In the genomic region with DNA sequence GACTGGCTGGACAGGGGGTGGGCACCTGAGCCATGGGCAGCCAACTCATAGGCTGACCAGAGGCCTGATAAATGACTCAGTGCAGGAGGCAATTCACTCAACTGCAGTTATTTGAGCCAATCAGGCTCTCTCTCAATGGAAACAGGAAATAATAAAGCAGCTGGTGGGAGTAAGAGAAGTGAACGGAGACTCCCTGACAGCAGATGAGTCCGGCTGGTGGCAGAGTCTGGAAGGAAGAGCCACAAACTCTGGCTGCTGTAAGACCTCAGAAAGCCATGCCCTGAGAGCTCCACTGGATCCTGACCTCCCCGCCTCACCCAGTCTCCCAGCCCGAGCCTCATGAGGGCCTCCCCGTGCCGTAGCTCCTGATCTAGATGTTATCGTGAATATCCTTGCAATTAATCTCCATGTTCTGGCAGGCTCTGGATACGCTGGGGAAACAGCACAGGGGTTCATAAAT, we compare ENCODE assay signal across 11 cellular contexts.
DNase-seq lines count a peak whose midpoint lies in the region; TF ChIP-seq lines count a peak whose summit lies in the region.
"Had no signal": no experiment of that assay in that cellular context is flagged by ENCODE, and none has a peak within 500 bp of the region (broad histone marks: within the 10 kb centered on the region; RNA-seq: fewer than 3 reads in every experiment).

No MANE protein-coding gene starts in this region.

- H3K4me3 ChIP-seq in A673 (ENCODE audit: low read depth, low read length, poor library complexity, severe bottlenecking), result peak overlapping the region; percentile 15
- H3K4me3 ChIP-seq in HEK293 (ENCODE audit: low read depth, low read length), result no peak overlapping the region
- no peak overlapping the region for H3K4me3 ChIP-seq in tibial artery
- H3K4me3 ChIP-seq: breast epithelium had no signal

- H3K27ac ChIP-seq in A673 (ENCODE audit: low read depth, low read length, poor library complexity, severe bottlenecking) (no peak overlapping the region), HEK293 (ENCODE audit: extremely low read depth, low read depth, low read length) (no peak overlapping the region), tibial artery (no peak overlapping the region)
- H3K27ac ChIP-seq: breast epithelium had no signal

- POLR2A ChIA-PET in A673 (lab: Charles Lee; ENCODE audit: low non-redundant PET), result no interaction called here
- POLR2A ChIA-PET in HEK293 (lab: Yijun Ruan, JAX), result no interaction called here

- TF ChIP-seq CTCF in A673 (conservative IDR thresholded peaks at IDR 0.05; ENCODE audit: low read depth, low read length), result no peak
- no peak for TF ChIP-seq CTCF in HEK293 (tag by site-specific recombination; IDR thresholded peaks at IDR 0.05)
- TF ChIP-seq CTCF in tibial artery (IDR thresholded peaks at IDR 0.05), result no peak

- no TSS peak for BruUV-seq in A673 (replicated peaks; lab: Mats Ljungman, UMichigan)

- DNase-seq in A673 (ENCODE audit: low spot score), result peak; percentile 73
- DNase-seq in SK-N-DZ (ENCODE audit: low spot score), result peak; percentile 32
- peak; percentile 5 for DNase-seq in glomerular visceral epithelial cell (ENCODE audit: extremely low spot score)
- DNase-seq in tibial artery, result no peak
- DNase-seq in NCI-H1436 (lab: John Stamatoyannopoulos, UW), result no peak
- DNase-seq in activated CD8-positive, alpha-beta memory T cell treated with anti-CD3 and anti-CD28 coated beads for 24 hours, result no peak
- DNase-seq in activated T-cell treated with anti-CD3 and anti-CD28 coated beads, Interleukin-2, amount 50 U/mL, for 48 hours, result no peak
- DNase-seq: C1 segment of cervical spinal cord, NCI-H2029 had no signal

- CTCF ChIA-PET in A673 (lab: Charles Lee) (no interaction called here), HEK293 (lab: Yijun Ruan, JAX) (no interaction called here)

- H3K4me1 ChIP-seq in A673 (ENCODE audit: insufficient read depth, low read length, poor library complexity, severe bottlenecking) (peaks cover 11% of the 10 kb centered on the region), HEK293 (ENCODE audit: control insufficient read depth, insufficient read depth, low read length) (no peaks in the 10 kb centered on the region), tibial artery (no peaks in the 10 kb centered on the region)
- H3K4me1 ChIP-seq: breast epithelium had no signal

- H3K27me3 ChIP-seq in A673 (replicated peaks; ENCODE audit: insufficient read depth, low read depth, low read length, poor library complexity) (peaks cover 5% of the 10 kb centered on the region), tibial artery (peaks cover 0 to 20% of the 10 kb centered on the region in 2 donors)

- intact Hi-C loops in A673 (cut with micrococcal nuclease; ENCODE audit: unreplicated experiment), result no loop called here
- intact Hi-C loops in tibial artery (cut with DNase I; ENCODE audit: low total_unique reads), result no loop called here

- H3K9me3 ChIP-seq in A673 (ENCODE audit: low read depth, low read length, poor library complexity, severe bottlenecking) (no peaks in the 10 kb centered on the region), HEK293 (ENCODE audit: control insufficient read depth, insufficient read depth, low read depth, low read length) (no peaks in the 10 kb centered on the region), tibial artery (no peaks in the 10 kb centered on the region)
- H3K9me3 ChIP-seq: breast epithelium had no signal

- H3K36me3 ChIP-seq in A673 (ENCODE audit: insufficient read depth, low read length, poor library complexity, severe bottlenecking) (no peaks in the 10 kb centered on the region), HEK293 (ENCODE audit: control insufficient read depth in 2 of 2, insufficient read depth in 1 of 2, low read length in 2 of 2) (no peaks in the 10 kb centered on the region), tibial artery (no peaks in the 10 kb centered on the region)
- H3K36me3 ChIP-seq: breast epithelium had no signal

TF ChIP-seq in HEK293, 187 proteins besides CTCF, POLR2A, EP300 and RAD21:
- TF ChIP-seq REPIN1 (tag by site-specific recombination; IDR thresholded peaks at IDR 0.05; ENCODE audit: low read depth), result no peak
- no peak for TF ChIP-seq ZNF660 (tag by site-specific recombination; IDR thresholded peaks at IDR 0.05)
- TF ChIP-seq, protein P1, sequence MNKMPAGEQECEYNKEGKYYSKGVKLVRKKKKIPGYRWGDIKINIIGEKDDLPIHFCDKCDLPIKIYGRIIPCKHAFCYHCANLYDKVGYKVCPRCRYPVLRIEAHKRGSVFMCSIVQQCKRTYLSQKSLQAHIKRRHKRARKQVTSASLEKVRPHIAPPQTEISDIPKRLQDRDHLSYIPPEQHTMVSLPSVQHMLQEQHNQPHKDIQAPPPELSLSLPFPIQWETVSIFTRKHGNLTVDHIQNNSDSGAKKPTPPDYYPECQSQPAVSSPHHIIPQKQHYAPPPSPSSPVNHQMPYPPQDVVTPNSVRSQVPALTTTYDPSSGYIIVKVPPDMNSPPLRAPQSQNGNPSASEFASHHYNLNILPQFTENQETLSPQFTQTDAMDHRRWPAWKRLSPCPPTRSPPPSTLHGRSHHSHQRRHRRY (tag by site-specific recombination; IDR thresholded peaks at IDR 0.05), result no peak
- no peak for TF ChIP-seq ZNF26 (tag by site-specific recombination; IDR thresholded peaks at IDR 0.05)
- peak; percentile 74 for TF ChIP-seq ZNF600 (tag by site-specific recombination; IDR thresholded peaks at IDR 0.05)
- no peak for TF ChIP-seq ZNF404 (tag by site-specific recombination; IDR thresholded peaks at IDR 0.05)
- peak; percentile 92 for TF ChIP-seq ZNF341 (tag by site-specific recombination; IDR thresholded peaks at IDR 0.05; ENCODE audit: low read depth)
- TF ChIP-seq SP2 (tag by site-specific recombination; IDR thresholded peaks at IDR 0.05), result peak; percentile 28

Comparison
In these comparisons a context has a peak if more than half of its experiments do, and no peak if none do; other contexts are left out.
1. DNase-seq: peak in A673 (single experiment), SK-N-DZ (single experiment) and glomerular visceral epithelial cell (single experiment); none in tibial artery (0 of 2), NCI-H1436 (single experiment), activated CD8-positive, alpha-beta memory T cell treated with anti-CD3 and anti-CD28 coated beads for 24 hours (single experiment) and activated T-cell treated with anti-CD3 and anti-CD28 coated beads, Interleukin-2, amount 50 U/mL, for 48 hours (0 of 2).